Comparison of ENCODE assay signal across 22 cellular contexts in genomic region chr21:41422546-41423372, GRCh38. TPM values are rescaled to one million over a fixed set of nuclear protein-coding genes. Genes with fewer than 3 reads are reported as not detected.
DNase-seq lines count a peak whose midpoint lies in the region; ATAC-seq and TF ChIP-seq lines count a peak whose summit lies in the region.
"Had no signal": no experiment of that assay in that cellular context is flagged by ENCODE, and none has a peak within 500 bp of the region (broad histone marks: within the 10 kb centered on the region; RNA-seq: fewer than 3 reads in every experiment).

No MANE protein-coding gene starts in this region.

- H3K4me1 ChIP-seq in BLaER1, result peaks cover 71% of the 10 kb centered on the region
- peaks cover 4 to 34% (median 18%) of the 10 kb centered on the region in 4 donors for H3K4me1 ChIP-seq in transverse colon
- H3K4me1 ChIP-seq: SJCRH30 had no signal

- no peaks in the 10 kb centered on the region for H3K27me3 Mint-ChIP-seq in activated CD4-positive, alpha-beta T cell treated with anti-CD3 and anti-CD28 coated beads for 36 hours
- H3K27me3 Mint-ChIP-seq in activated T-helper 1 cell treated with anti-CD3 and anti-CD28 coated beads, Interleukin-12 subunit alpha, Interleukin-12 subunit beta, Interleukin-2, Interleukin-4 antibody, amounts not matched to agents 30 ng/mL and 10 ng/mL and 1 ng/mL, durations not matched to agents 14 hours and 24 hours and 36 hours (ENCODE audit: insufficient read depth), result peaks cover 2% of the 10 kb centered on the region
- H3K27me3 Mint-ChIP-seq in neural crest cell (ENCODE audit: low read depth), result peaks cover 30% of the 10 kb centered on the region
- no peaks in the 10 kb centered on the region for H3K27me3 Mint-ChIP-seq in chondrocyte (ENCODE audit: low read depth)
- H3K27me3 Mint-ChIP-seq: stimulated activated naive CD8-positive, alpha-beta T cell treated with anti-CD3 and anti-CD28 coated beads, Interleukin-15, Interleukin-2, amounts not matched to agents 100 ng/mL and 50 ng/mL, for 24 hours had no signal

- peaks cover 53% of the 10 kb centered on the region for H3K4me1 Mint-ChIP-seq in activated CD4-positive, alpha-beta T cell treated with anti-CD3 and anti-CD28 coated beads for 36 hours
- H3K4me1 Mint-ChIP-seq in activated T-helper 1 cell treated with anti-CD3 and anti-CD28 coated beads, Interleukin-12 subunit alpha, Interleukin-12 subunit beta, Interleukin-2, Interleukin-4 antibody, amounts not matched to agents 30 ng/mL and 10 ng/mL and 1 ng/mL, durations not matched to agents 14 hours and 24 hours and 36 hours (ENCODE audit: low read depth), result peaks cover 76% of the 10 kb centered on the region
- H3K4me1 Mint-ChIP-seq in neural crest cell (peaks cover 13% of the 10 kb centered on the region), chondrocyte (ENCODE audit: low read depth) (peaks cover 13% of the 10 kb centered on the region)

- 89 to 100% methylated on average over 4 to 21 of the region's 21 CpGs for WGBS in transverse colon (ENCODE audit: low coverage in 1 of 2), 2 donors

- peak overlapping the region; percentile 6; the same call in 1 of the 2 replicates for H3K4me2 ChIP-seq in BLaER1

- TF ChIP-seq POLR2A in transverse colon (IDR thresholded peaks at IDR 0.05), result no peak

- in situ Hi-C loops in transverse colon (cut with MboI; ENCODE audit: low pct_ligation_motif_present in 1 of 4, low pct_unique_long_range_greater_than_20kb in 1 of 4, low sequenced_read_pairs in 3 of 4), result no loop called here

- H4K20me1 ChIP-seq in BLaER1, result no peaks in the 10 kb centered on the region

- H3K4me3 ChIP-seq in BLaER1 (no peak overlapping the region), transverse colon (no peak overlapping the region)
- H3K4me3 ChIP-seq: heart left ventricle, lower lobe of right lung, mucosa of descending colon, SJCRH30, tibial artery had no signal

- H3K36me3 ChIP-seq in BLaER1, result no peaks in the 10 kb centered on the region
- H3K36me3 ChIP-seq in transverse colon, result no peaks in the 10 kb centered on the region
- H3K36me3 ChIP-seq: lower lobe of right lung, SJCRH30, tibial artery had no signal

- H3K36me3 Mint-ChIP-seq in activated CD4-positive, alpha-beta T cell treated with anti-CD3 and anti-CD28 coated beads for 36 hours (ENCODE audit: low read depth), result peaks cover 10% of the 10 kb centered on the region
- H3K36me3 Mint-ChIP-seq in activated T-helper 1 cell treated with anti-CD3 and anti-CD28 coated beads, Interleukin-12 subunit alpha, Interleukin-12 subunit beta, Interleukin-2, Interleukin-4 antibody, amounts not matched to agents 30 ng/mL and 10 ng/mL and 1 ng/mL, durations not matched to agents 14 hours and 24 hours and 36 hours (ENCODE audit: low read depth), result peaks cover 9% of the 10 kb centered on the region
- no peaks in the 10 kb centered on the region for H3K36me3 Mint-ChIP-seq in neural crest cell (ENCODE audit: low read depth)
- H3K36me3 Mint-ChIP-seq in chondrocyte (ENCODE audit: low read depth), result no peaks in the 10 kb centered on the region
- H3K36me3 Mint-ChIP-seq: brain had no signal

- H3K27me3 ChIP-seq in BLaER1, result peaks cover 22% of the 10 kb centered on the region
- no peaks in the 10 kb centered on the region for H3K27me3 ChIP-seq in transverse colon
- H3K27me3 ChIP-seq: SJCRH30, tibial artery had no signal

- TF ChIP-seq EP300 in transverse colon (IDR thresholded peaks at IDR 0.05; ENCODE audit: low read depth), result no peak

- CTCF ChIA-PET in activated CD4-positive, alpha-beta T cell treated with anti-CD3 and anti-CD28 coated beads for 36 hours (lab: Charles Lee), result interaction anchor here (0.6 to 3.0 kb wide), 3 partner anchors 11 to 140 kb away, joined by 3 to 9 read pairs (median 3); no protein-coding TSS in a partner anchor

- no peak overlapping the region for H3K4me3 Mint-ChIP-seq in activated CD4-positive, alpha-beta T cell treated with anti-CD3 and anti-CD28 coated beads for 36 hours
- H3K4me3 Mint-ChIP-seq in activated T-helper 1 cell treated with anti-CD3 and anti-CD28 coated beads, Interleukin-12 subunit alpha, Interleukin-12 subunit beta, Interleukin-2, Interleukin-4 antibody, amounts not matched to agents 30 ng/mL and 10 ng/mL and 1 ng/mL, durations not matched to agents 14 hours and 24 hours and 36 hours, result no peak overlapping the region
- H3K4me3 Mint-ChIP-seq in neural crest cell (peak overlapping the region; percentile 57), chondrocyte (ENCODE audit: unreplicated experiment) (no peak overlapping the region)
- H3K4me3 Mint-ChIP-seq: stimulated activated naive CD8-positive, alpha-beta T cell treated with anti-CD3 and anti-CD28 coated beads, Interleukin-15, Interleukin-2, amounts not matched to agents 100 ng/mL and 50 ng/mL, for 24 hours had no signal

- H3K27ac ChIP-seq in BLaER1 (no peak overlapping the region), transverse colon (no peak overlapping the region)
- H3K27ac ChIP-seq: lower lobe of right lung, SJCRH30, tibial artery had no signal

- ATAC-seq in activated CD4-positive, alpha-beta T cell treated with anti-CD3 and anti-CD28 coated beads for 36 hours, result no peak
- ATAC-seq: activated CD4-positive, CD25-positive, alpha-beta regulatory T cell treated with anti-CD3 and anti-CD28 coated beads, Interleukin-2, amount 50 U/mL, for 24 hours; heart left ventricle; lower lobe of right lung; mucosa of descending colon had no signal

- POLR2A ChIA-PET in activated CD4-positive, alpha-beta T cell treated with anti-CD3 and anti-CD28 coated beads for 36 hours (lab: Charles Lee), result interaction anchor here (0.7 kb wide), 1 partner anchor 51 kb away, joined by 3 read pairs; no protein-coding TSS in a partner anchor

- no peaks in the 10 kb centered on the region for H3K9me3 Mint-ChIP-seq in activated CD4-positive, alpha-beta T cell treated with anti-CD3 and anti-CD28 coated beads for 36 hours (ENCODE audit: low read depth)
- peaks cover 3% of the 10 kb centered on the region for H3K9me3 Mint-ChIP-seq in activated T-helper 1 cell treated with anti-CD3 and anti-CD28 coated beads, Interleukin-12 subunit alpha, Interleukin-12 subunit beta, Interleukin-2, Interleukin-4 antibody, amounts not matched to agents 30 ng/mL and 10 ng/mL and 1 ng/mL, durations not matched to agents 14 hours and 24 hours and 36 hours
- H3K9me3 Mint-ChIP-seq in neural crest cell, result no peaks in the 10 kb centered on the region
- no peaks in the 10 kb centered on the region for H3K9me3 Mint-ChIP-seq in chondrocyte (ENCODE audit: low read depth)

- intact Hi-C loops in activated CD4-positive, alpha-beta T cell treated with anti-CD3 and anti-CD28 coated beads for 36 hours (cut with DNase I, micrococcal nuclease), result no loop called here
- intact Hi-C loops in activated T-helper 1 cell treated with anti-CD3 and anti-CD28 coated beads, Interleukin-12 subunit alpha, Interleukin-12 subunit beta, Interleukin-2, Interleukin-4 antibody, amounts not matched to agents 30 ng/mL and 10 ng/mL and 1 ng/mL, durations not matched to agents 14 hours and 24 hours and 36 hours (cut with micrococcal nuclease), result no loop called here
- intact Hi-C loops in transverse colon (cut with DNase I; ENCODE audit: low total_unique reads), result no loop called here

- H3K9me3 ChIP-seq in BLaER1, result peaks cover 7% of the 10 kb centered on the region
- H3K9me3 ChIP-seq in transverse colon, result no peaks in the 10 kb centered on the region
- H3K9me3 ChIP-seq: lower lobe of right lung, mucosa of descending colon, SJCRH30, tibial artery had no signal

- H3K9ac ChIP-seq in BLaER1, result no peak overlapping the region

- peak overlapping the region; percentile 51 for H3K27ac Mint-ChIP-seq in activated CD4-positive, alpha-beta T cell treated with anti-CD3 and anti-CD28 coated beads for 36 hours
- peak overlapping the region; percentile 34 for H3K27ac Mint-ChIP-seq in activated T-helper 1 cell treated with anti-CD3 and anti-CD28 coated beads, Interleukin-12 subunit alpha, Interleukin-12 subunit beta, Interleukin-2, Interleukin-4 antibody, amounts not matched to agents 30 ng/mL and 10 ng/mL and 1 ng/mL, durations not matched to agents 14 hours and 24 hours and 36 hours
- H3K27ac Mint-ChIP-seq in neural crest cell (ENCODE audit: unreplicated experiment), result no peak overlapping the region
- no peak overlapping the region for H3K27ac Mint-ChIP-seq in chondrocyte (ENCODE audit: unreplicated experiment)

- no peak for TF ChIP-seq CTCF in neural crest cell (conservative IDR thresholded peaks at IDR 0.05)
- TF ChIP-seq CTCF in transverse colon (IDR thresholded peaks at IDR 0.05), result no peak
- no peak for TF ChIP-seq CTCF in chondrocyte (IDR thresholded peaks at IDR 0.05)

- DNase-seq in activated CD4-positive, alpha-beta T cell treated with anti-CD3 and anti-CD28 coated beads for 36 hours, result no peak
- no peak for DNase-seq in activated CD4-positive, alpha-beta T cell treated with anti-CD3 and anti-CD28 coated beads for 48 hours
- no peak for DNase-seq in activated T-helper 1 cell treated with anti-CD3 and anti-CD28 coated beads, Interleukin-12 subunit alpha, Interleukin-12 subunit beta, Interleukin-2, Interleukin-4 antibody, amounts not matched to agents 30 ng/mL and 10 ng/mL and 1 ng/mL, durations not matched to agents 14 hours and 24 hours and 36 hours (ENCODE audit: low spot score)
- DNase-seq in neural crest cell (ENCODE audit: low read depth, low spot score) (no peak), transverse colon (no peak), COR-L47 (lab: John Stamatoyannopoulos, UW) (no peak), chondrocyte (ENCODE audit: low spot score) (no peak)
- DNase-seq: GOT3; heart left ventricle; Kasumi-1; lower lobe of right lung; mucosa of descending colon; NCI-H1436 treated with DMSO at 0.1 percent for 48 hours; NCI-H345; NCI-H774; SJCRH30; stimulated activated CD4-positive, alpha-beta T cell treated with anti-CD3 and anti-CD28 coated beads, Interleukin-15, amount 100 ng/mL, for 24 hours had no signal

RNA-seq across cellular contexts. Expression of gene MX1, which starts 3.3 kb away (rescaled TPM):
- 100 to 1,000 TPM; 162 to 169 TPM for total RNA-seq in activated CD4-positive, alpha-beta T cell treated with anti-CD3 and anti-CD28 coated beads for 36 hours
- 89.4 and 92.8 TPM in 2 replicates for total RNA-seq in activated T-helper 1 cell treated with anti-CD3 and anti-CD28 coated beads, Interleukin-12 subunit alpha, Interleukin-12 subunit beta, Interleukin-2, Interleukin-4 antibody, amounts not matched to agents 30 ng/mL and 10 ng/mL and 1 ng/mL, durations not matched to agents 14 hours and 24 hours and 36 hours
- total RNA-seq in neural crest cell, result 2.4 and 3.3 TPM in 2 replicates
- total RNA-seq in transverse colon, result 10 to 100 TPM; 27.3 to 82.2 (median 61.9) TPM
- 1.2 to 2.6 TPM (median 2.1 TPM) in 3 replicates for total RNA-seq in chondrocyte
- total RNA-seq: SJCRH30 had no signal

Comparison
In these comparisons a context has a peak if more than half of its experiments do, and no peak if none do; other contexts are left out.
1. H3K27ac Mint-ChIP-seq: peak in activated CD4-positive, alpha-beta T cell treated with anti-CD3 and anti-CD28 coated beads for 36 hours (single experiment) and activated T-helper 1 cell treated with anti-CD3 and anti-CD28 coated beads, Interleukin-12 subunit alpha, Interleukin-12 subunit beta, Interleukin-2, Interleukin-4 antibody, amounts not matched to agents 30 ng/mL and 10 ng/mL and 1 ng/mL, durations not matched to agents 14 hours and 24 hours and 36 hours (single experiment); none in neural crest cell (single experiment) and chondrocyte (single experiment).